1 cellular context compared by ENCODE assay signal in genomic region chr12:49872781-49873181, GRCh38.
TF ChIP-seq lines count a peak whose summit lies in the region.

No MANE protein-coding gene starts in this region.

TF ChIP-seq in K562, 482 proteins besides CTCF, POLR2A, EP300 and RAD21:
- TF ChIP-seq ZBTB9 (CRISPR knock-in tag; IDR thresholded peaks at IDR 0.05) (no peak), DACH1 (IDR thresholded peaks at IDR 0.05; ENCODE audit: partially characterized antibody) (peak; percentile 7)
